ENCODE assay signal across 15 cellular contexts in genomic region chr1:45607407-45608074, GRCh38. TPM values are rescaled to one million over a fixed set of nuclear protein-coding genes. Genes with fewer than 3 reads are reported as not detected.
DNase-seq lines count a peak whose midpoint lies in the region; ATAC-seq, FAIRE-seq and TF ChIP-seq lines count a peak whose summit lies in the region.
"Had no signal": no experiment of that assay in that cellular context is flagged by ENCODE, and none has a peak within 500 bp of the region (broad histone marks: within the 10 kb centered on the region; RNA-seq: fewer than 3 reads in every experiment).

No MANE protein-coding gene starts in this region.

- no peak overlapping the region for H3K23ac ChIP-seq in H1 (ENCODE audit: insufficient read length)

- H3K4me2 ChIP-seq in H1 (ENCODE audit: insufficient read depth in 1 of 2, low read depth in 2 of 2, low read length in 2 of 2) = no peak overlapping the region

- no peaks in the 10 kb centered on the region for H3K23me2 ChIP-seq in H1 (ENCODE audit: low read depth, low read length)

- no peak overlapping the region for H3K9ac ChIP-seq in H1 (replicated peaks in 1 of 4; ENCODE audit: extremely low read depth in 1 of 4, low read depth in 3 of 4, low read length in 3 of 4)
- H3K9ac ChIP-seq: GM23248 had no signal

- DNase-seq in heart right ventricle = no peak
- no peak for DNase-seq in right atrium auricular region (ENCODE audit: low spot score)
- no peak for DNase-seq in T-helper 17 cell
- DNase-seq in H1 (ENCODE audit: low read depth in 1 of 2, low spot score in 2 of 2) = no peak
- no peak for DNase-seq in type B pancreatic cell (ENCODE audit: extremely low spot score, unreplicated experiment)
- no peak for DNase-seq in DMS 273 (lab: John Stamatoyannopoulos, UW; ENCODE audit: unreplicated experiment)
- DNase-seq in middle frontal gyrus (ENCODE audit: extremely low spot score, low spot score) = no peak
- DNase-seq: BE2C, GM23248, NCI-H1930, NCI-H82, retina, SHP77 had no signal

- peaks cover 0 to 28% (median 8%) of the 10 kb centered on the region in 9 donors for H3K4me1 ChIP-seq in heart right ventricle
- no peaks in the 10 kb centered on the region for H3K4me1 ChIP-seq in right atrium auricular region
- H3K4me1 ChIP-seq in H1 (replicated peaks in 1 of 4; ENCODE audit: control insufficient read depth in 3 of 4, insufficient read depth in 4 of 4, low read length in 3 of 4) = no peaks in the 10 kb centered on the region
- H3K4me1 ChIP-seq: BE2C had no signal

- peaks cover 0 to 84% of the 10 kb centered on the region in 2 experiments for H3K79me2 ChIP-seq in H1 (ENCODE audit: control insufficient read depth in 1 of 2, insufficient read depth in 2 of 2, low read length in 2 of 2)

- 66 to 70% methylated on average over 6 of the region's 6 CpGs for WGBS in heart right ventricle, 2 donors
- WGBS in H1 (ENCODE audit: extremely low coverage in 1 of 2, insufficient coverage in 1 of 2, insufficient read length in 1 of 2, insufficient replicate concordance in 2 of 2, low coverage in 1 of 2, low lambda C conversion rate in 2 of 2, missing lambda C conversion rate in 1 of 2), 2 experiments = 77% methylated on average over 6 of the region's 6 CpGs; no CpG with 5 or more reads in 1 of the 2 experiments

- H3K4me1 Mint-ChIP-seq in T-helper 17 cell = peaks cover 32% of the 10 kb centered on the region
- no peaks in the 10 kb centered on the region for H3K4me1 Mint-ChIP-seq in type B pancreatic cell (ENCODE audit: unreplicated experiment)

- TF ChIP-seq RAD21 in H1 (IDR thresholded peaks at IDR 0.05 in 1 of 2, conservative IDR thresholded peaks at IDR 0.05 in 1 of 2; ENCODE audit: low read depth in 2 of 2, low read length in 2 of 2) = no peak

- TF ChIP-seq POLR2A in H1 (IDR thresholded peaks at IDR 0.05; ENCODE audit: control extremely low read depth in 1 of 2, low read depth in 2 of 2, low read length in 2 of 2) = peak in 1 of 2 experiments; percentile 30; a peak in 1 of 3 replicates

- H3K9me3 ChIP-seq in heart right ventricle (no peaks in the 10 kb centered on the region), right atrium auricular region (no peaks in the 10 kb centered on the region), T-helper 17 cell (ENCODE audit: control insufficient read depth, low read length, poor library complexity, severe bottlenecking) (no peaks in the 10 kb centered on the region), H1 (ENCODE audit: insufficient read depth in 2 of 2, low read depth in 1 of 2, low read length in 1 of 2) (no peaks in the 10 kb centered on the region)
- H3K9me3 ChIP-seq: BE2C had no signal

- intact Hi-C loops in heart right ventricle (cut with DNase I) = no loop called here

- H2BK120ac ChIP-seq in H1 (replicated peaks; ENCODE audit: low read depth, low read length) = no peak overlapping the region

- no peak for TF ChIP-seq CTCF in heart right ventricle (IDR thresholded peaks at IDR 0.05)
- no peak for TF ChIP-seq CTCF in right atrium auricular region (IDR thresholded peaks at IDR 0.05)
- no peak for TF ChIP-seq CTCF in H1 (IDR thresholded peaks at IDR 0.05; ENCODE audit: control extremely low read depth in 1 of 3, insufficient read depth in 1 of 3, low read depth in 1 of 3, low read length in 3 of 3)
- no peak for TF ChIP-seq CTCF in type B pancreatic cell (conservative IDR thresholded peaks at IDR 0.05)

- FAIRE-seq in H1 (lab: Jason Lieb, UNC) = no peak
- FAIRE-seq: endometrium had no signal

- no peaks in the 10 kb centered on the region for H3K9me3 Mint-ChIP-seq in type B pancreatic cell

- POLR2A ChIA-PET in H1 (lab: Charles Lee; ENCODE audit: partially characterized antibody) = interaction anchor here (0.9 to 10.9 kb wide), 5 partner anchors 11 to 23 kb away, joined by 3 to 90 read pairs (median 7); partner anchors contain the start of gene NASP

- no peak overlapping the region for H2BK5ac ChIP-seq in H1 (ENCODE audit: low read depth, low read length)

- no peak overlapping the region for H4K91ac ChIP-seq in H1 (replicated peaks; ENCODE audit: insufficient read length, low read length)

- H3K56ac ChIP-seq in H1 (replicated peaks; ENCODE audit: insufficient read length, low read depth, low read length) = no peak overlapping the region

- H2BK12ac ChIP-seq in H1 (ENCODE audit: low read depth, low read length) = no peak overlapping the region

- CTCF ChIA-PET in H1 (lab: Charles Lee; ENCODE audit: partially characterized antibody) = no interaction called here

- H4K20me1 ChIP-seq in H1 (replicated peaks in 1 of 2; ENCODE audit: control insufficient read depth in 1 of 2, insufficient read depth in 2 of 2, low read length in 2 of 2) = peaks cover 13 to 14% of the 10 kb centered on the region in 2 experiments

- H3K18ac ChIP-seq in H1 (ENCODE audit: extremely low read depth, low read length) = no peak overlapping the region

- no peak for TF ChIP-seq EP300 in H1 (IDR thresholded peaks at IDR 0.05; ENCODE audit: borderline replicate concordance in 1 of 2, low read depth in 2 of 2, low read length in 2 of 2)

- no peak overlapping the region for H2AFZ ChIP-seq in H1 (ENCODE audit: low read length)
- H2AFZ ChIP-seq: GM23248 had no signal

- H2BK20ac ChIP-seq in H1 (ENCODE audit: low read length) = no peak overlapping the region

- H3K27me3 ChIP-seq in heart right ventricle (no peaks in the 10 kb centered on the region), right atrium auricular region (no peaks in the 10 kb centered on the region), H1 (replicated peaks in 1 of 4; ENCODE audit: control insufficient read depth in 3 of 4, extremely low read depth in 1 of 4, insufficient read depth in 3 of 4, low read length in 3 of 4) (no peaks in the 10 kb centered on the region)
- H3K27me3 ChIP-seq: BE2C had no signal

- peak overlapping the region in 2 of 10 donors; percentile 50 to 78 for H3K27ac ChIP-seq in heart right ventricle
- H3K27ac ChIP-seq in right atrium auricular region = no peak overlapping the region
- no peak overlapping the region for H3K27ac ChIP-seq in H1 (ENCODE audit: low read depth, low read length)
- H3K27ac ChIP-seq: GM23248 had no signal

- H3K79me1 ChIP-seq in H1 (ENCODE audit: low read depth, low read length) = peaks cover 1% of the 10 kb centered on the region

- peak overlapping the region; percentile 68 for H3K27ac Mint-ChIP-seq in T-helper 17 cell
- peak overlapping the region; percentile 35 for H3K27ac Mint-ChIP-seq in type B pancreatic cell

- H2BK15ac ChIP-seq in H1 (ENCODE audit: low read length) = no peak overlapping the region

- ATAC-seq in heart right ventricle (peak in 5 of 8 donors; percentile 35 to 59 (median 46)), T-helper 17 cell (no peak), GM19035 (IDR thresholded peaks at IDR 0.05; ENCODE audit: unreplicated experiment) (no peak)

- peak overlapping the region in 1 of 10 donors; percentile 28 for H3K4me3 ChIP-seq in heart right ventricle
- no peak overlapping the region for H3K4me3 ChIP-seq in right atrium auricular region
- H3K4me3 ChIP-seq in H1 (ENCODE audit: extremely low read depth in 1 of 4, insufficient read depth in 2 of 4, low read depth in 3 of 4, low read length in 4 of 4) = no peak overlapping the region
- H3K4me3 ChIP-seq: GM23248 had no signal

- no peak overlapping the region for H4K5ac ChIP-seq in H1 (ENCODE audit: insufficient read length, low read depth, low read length)

- H3K27me3 Mint-ChIP-seq in T-helper 17 cell = no peaks in the 10 kb centered on the region
- no peaks in the 10 kb centered on the region for H3K27me3 Mint-ChIP-seq in type B pancreatic cell

- peaks cover 0 to 89% (median 16%) of the 10 kb centered on the region in 9 donors for H3K36me3 ChIP-seq in heart right ventricle
- peaks cover 46% of the 10 kb centered on the region for H3K36me3 ChIP-seq in right atrium auricular region
- peaks cover 21 to 87% (median 71%) of the 10 kb centered on the region in 4 experiments; a peak in 7 of 8 replicates for H3K36me3 ChIP-seq in H1 (ENCODE audit: control insufficient read depth in 2 of 4, insufficient read depth in 4 of 4, low read length in 3 of 4)

- H3K36me3 Mint-ChIP-seq in T-helper 17 cell (ENCODE audit: low read depth) (peaks cover 18% of the 10 kb centered on the region), type B pancreatic cell (peaks cover 39% of the 10 kb centered on the region)

- no peak overlapping the region for H2AK5ac ChIP-seq in H1 (ENCODE audit: low read depth, low read length)

- H3K4me3 Mint-ChIP-seq in T-helper 17 cell = no peak overlapping the region
- no peak overlapping the region for H3K4me3 Mint-ChIP-seq in type B pancreatic cell

- H3K4ac ChIP-seq in H1 (replicated peaks; ENCODE audit: insufficient read length, low read depth, low read length) = no peak overlapping the region

- no peak overlapping the region for H4K8ac ChIP-seq in H1 (ENCODE audit: extremely low read depth, insufficient read depth, low read length)

- H3K14ac ChIP-seq in H1 (ENCODE audit: insufficient read length) = no peak overlapping the region

RNA-seq across cellular contexts. Expression of gene CCDC17, which starts 16.3 kb away (rescaled TPM):
- total RNA-seq in heart right ventricle (1 to 10 TPM in 5 of 10 donors, under 1 TPM in 5; 0.64 to 1.7 (median 1.0) TPM), right atrium auricular region (under 1 TPM; 0.39 to 0.52 TPM), T-helper 17 cell (1 to 10 TPM; 5.1 to 5.7 TPM), type B pancreatic cell (ENCODE audit: low replicate concordance) (2.0 and 3.6 TPM in 2 replicates)
- polyA plus RNA-seq in heart right ventricle (1 to 10 TPM in 1 of 2 donors, under 1 TPM in 1; 0.62 to 5.0 TPM), H1 (2011; rRNA removed) (0.95 and 1.2 TPM in 2 replicates)
- 1.9 and 2.0 TPM in 2 replicates for total RNA-seq in H1 (2021; fragmentation: NEBNext Ultra II Directional; extraction: Animal tissue kit (Norgen Biotek cat#: 25700))
- 1.1 TPM for polyA plus RNA-seq in H1 (2011; cell fraction: cytosol; rRNA removed)
- polyA plus RNA-seq in H1 (2011; cell fraction: nucleus; rRNA removed) = 8.0 TPM
- 0.99 to 2.6 TPM (median 1.3 TPM) in 4 replicates for polyA plus RNA-seq in H1 (2012, experiment 1 of 2)
- polyA plus RNA-seq in H1 (2012, experiment 2 of 2) = 0.45 TPM
- polyA plus RNA-seq in H1 (2013, experiment 1 of 2) = 0.63 TPM
- polyA plus RNA-seq in H1 (2013, experiment 2 of 2) = 0.64 TPM
- polyA minus RNA-seq in H1 (2011; rRNA and poly(A)+ RNA removed) = 1.6 and 3.4 TPM in 2 replicates
- 1.2 TPM for polyA minus RNA-seq in H1 (2011; cell fraction: cytosol; rRNA and poly(A)+ RNA removed)
- 7.9 TPM for polyA minus RNA-seq in H1 (2011; cell fraction: nucleus; rRNA and poly(A)+ RNA removed)

RNA-seq across cellular contexts. Expression of gene NASP, which starts 23.7 kb away (rescaled TPM):
- total RNA-seq in heart right ventricle = 10 to 100 TPM; 26.6 to 49.1 (median 30.3) TPM
- polyA plus RNA-seq in heart right ventricle = 100 to 1,000 TPM in 1 of 2 donors, 10 to 100 TPM in 1; 67.6 to 127 TPM
- total RNA-seq in right atrium auricular region = 10 to 100 TPM; 30.6 to 32.3 TPM
- 100 to 1,000 TPM; 139 to 148 TPM for total RNA-seq in T-helper 17 cell
- 629 and 647 TPM in 2 replicates for total RNA-seq in H1 (2021; fragmentation: NEBNext Ultra II Directional; extraction: Animal tissue kit (Norgen Biotek cat#: 25700))
- 263 and 356 TPM in 2 replicates for polyA plus RNA-seq in H1 (2011; rRNA removed)
- polyA plus RNA-seq in H1 (2011; cell fraction: cytosol; rRNA removed) = 423 TPM
- polyA plus RNA-seq in H1 (2011; cell fraction: nucleus; rRNA removed) = 380 TPM
- polyA plus RNA-seq in H1 (2012, experiment 1 of 2) = 633 to 774 TPM (median 699 TPM) in 4 replicates
- polyA plus RNA-seq in H1 (2012, experiment 2 of 2) = 83.2 TPM
- polyA plus RNA-seq in H1 (2013, experiment 1 of 2) = 395 TPM
- polyA plus RNA-seq in H1 (2013, experiment 2 of 2) = 401 TPM
- 220 and 315 TPM in 2 replicates for polyA minus RNA-seq in H1 (2011; rRNA and poly(A)+ RNA removed)
- polyA minus RNA-seq in H1 (2011; cell fraction: cytosol; rRNA and poly(A)+ RNA removed) = 375 TPM
- polyA minus RNA-seq in H1 (2011; cell fraction: nucleus; rRNA and poly(A)+ RNA removed) = 203 TPM
- total RNA-seq in type B pancreatic cell (ENCODE audit: low replicate concordance) = 104 and 269 TPM in 2 replicates

RNA-seq across cellular contexts. Expression of gene AKR1A1, which starts 56.9 kb away (rescaled TPM):
- 10 to 100 TPM; 38.0 to 88.2 (median 44.3) TPM for total RNA-seq in heart right ventricle
- 10 to 100 TPM; 67.4 to 91.8 TPM for polyA plus RNA-seq in heart right ventricle
- total RNA-seq in right atrium auricular region = 10 to 100 TPM; 47.2 to 53.3 TPM
- 10 to 100 TPM; 44.0 to 57.0 TPM for total RNA-seq in T-helper 17 cell
- 334 and 344 TPM in 2 replicates for total RNA-seq in H1 (2021; fragmentation: NEBNext Ultra II Directional; extraction: Animal tissue kit (Norgen Biotek cat#: 25700))
- 399 and 435 TPM in 2 replicates for polyA plus RNA-seq in H1 (2011; rRNA removed)
- polyA plus RNA-seq in H1 (2011; cell fraction: cytosol; rRNA removed) = 455 TPM
- polyA plus RNA-seq in H1 (2011; cell fraction: nucleus; rRNA removed) = 500 TPM
- 273 to 514 TPM (median 449 TPM) in 4 replicates for polyA plus RNA-seq in H1 (2012, experiment 1 of 2)
- 457 TPM for polyA plus RNA-seq in H1 (2012, experiment 2 of 2)
- polyA plus RNA-seq in H1 (2013, experiment 1 of 2) = 245 TPM
- polyA plus RNA-seq in H1 (2013, experiment 2 of 2) = 249 TPM
- 363 and 374 TPM in 2 replicates for polyA minus RNA-seq in H1 (2011; rRNA and poly(A)+ RNA removed)
- polyA minus RNA-seq in H1 (2011; cell fraction: cytosol; rRNA and poly(A)+ RNA removed) = 211 TPM
- 181 TPM for polyA minus RNA-seq in H1 (2011; cell fraction: nucleus; rRNA and poly(A)+ RNA removed)
- total RNA-seq in type B pancreatic cell (ENCODE audit: low replicate concordance) = 179 and 185 TPM in 2 replicates

Comparison
In these comparisons a context has a peak if more than half of its experiments do, and no peak if none do; other contexts are left out.
1. ATAC-seq: peak in heart right ventricle (5 of 8); none in T-helper 17 cell (single experiment) and GM19035 (single experiment).